Comparison of ENCODE assay signal across 14 cellular contexts in genomic region chr2:105858868-105859693, GRCh38.
DNase-seq lines count a peak whose midpoint lies in the region; ATAC-seq, FAIRE-seq and TF ChIP-seq lines count a peak whose summit lies in the region.
"Had no signal": no experiment of that assay in that cellular context is flagged by ENCODE, and none has a peak within 500 bp of the region (broad histone marks: within the 10 kb centered on the region; RNA-seq: fewer than 3 reads in every experiment).

No MANE protein-coding gene starts in this region.

- TF ChIP-seq POLR2A in transverse colon (IDR thresholded peaks at IDR 0.05): no peak

- H3K9me3 Mint-ChIP-seq in activated naive CD4-positive, alpha-beta T cell treated with anti-CD3 and anti-CD28 coated beads for 36 hours: no peaks in the 10 kb centered on the region
- H3K9me3 Mint-ChIP-seq in natural killer cell: no peaks in the 10 kb centered on the region

- no peaks in the 10 kb centered on the region for H3K9me3 ChIP-seq in transverse colon
- H3K9me3 ChIP-seq: vagina had no signal

- CTCF ChIA-PET in activated naive CD4-positive, alpha-beta T cell treated with anti-CD3 and anti-CD28 coated beads for 36 hours (lab: Charles Lee): interaction anchor here (0.9 kb wide), 1 partner anchor 60 kb away, joined by 3 read pairs; no protein-coding TSS in a partner anchor
- CTCF ChIA-PET in HEK293T (lab: Yijun Ruan, JAX): interaction anchor here (0.6 kb wide), 1 partner anchor 113 kb away, joined by 3 read pairs; no protein-coding TSS in a partner anchor

- H3K4me3 ChIP-seq in transverse colon: no peak overlapping the region
- H3K4me3 ChIP-seq: vagina had no signal

- TF ChIP-seq CTCF in natural killer cell (IDR thresholded peaks at IDR 0.05) (no peak), transverse colon (IDR thresholded peaks at IDR 0.05) (no peak)

- ATAC-seq in HG03045 (IDR thresholded peaks at IDR 0.05; ENCODE audit: unreplicated experiment) (peak; percentile 54), natural killer cell (no peak)
- ATAC-seq: HCT116 had no signal

- no peak for TF ChIP-seq EP300 in transverse colon (IDR thresholded peaks at IDR 0.05; ENCODE audit: low read depth)

- intact Hi-C loops in activated naive CD4-positive, alpha-beta T cell treated with anti-CD3 and anti-CD28 coated beads for 36 hours (cut with micrococcal nuclease): loop anchor here (2.0 kb wide), 1 partner anchor 14 kb away; no protein-coding TSS in a partner anchor
- intact Hi-C loops in natural killer cell (cut with micrococcal nuclease) (no loop called here), transverse colon (cut with DNase I; ENCODE audit: low total_unique reads) (no loop called here)

- 57 to 64% methylated on average over 3 to 8 of the region's 8 CpGs for WGBS in transverse colon (ENCODE audit: low coverage in 1 of 2), 2 donors

- no peaks in the 10 kb centered on the region for H3K36me3 ChIP-seq in transverse colon

- in situ Hi-C loops in transverse colon (cut with MboI; ENCODE audit: low pct_ligation_motif_present in 1 of 4, low pct_unique_long_range_greater_than_20kb in 1 of 4, low sequenced_read_pairs in 3 of 4): no loop called here

- no peaks in the 10 kb centered on the region for H3K27me3 ChIP-seq in transverse colon
- H3K27me3 ChIP-seq: vagina had no signal

- peak overlapping the region in 1 of 4 donors; percentile 9 for H3K27ac ChIP-seq in transverse colon
- H3K27ac ChIP-seq: HL-60, vagina had no signal

- H3K27ac Mint-ChIP-seq in activated naive CD4-positive, alpha-beta T cell treated with anti-CD3 and anti-CD28 coated beads for 36 hours: peak overlapping the region; percentile 91
- peak overlapping the region; percentile 37 to 49 for H3K27ac Mint-ChIP-seq in natural killer cell

- H3K27me3 Mint-ChIP-seq in activated naive CD4-positive, alpha-beta T cell treated with anti-CD3 and anti-CD28 coated beads for 36 hours (ENCODE audit: low read depth): no peaks in the 10 kb centered on the region
- no peaks in the 10 kb centered on the region for H3K27me3 Mint-ChIP-seq in natural killer cell (ENCODE audit: low read depth in 2 of 2)

- peak; percentile 47 for FAIRE-seq in GM19239 (lab: Jason Lieb, UNC)
- FAIRE-seq: GM18507 had no signal

- no peak overlapping the region for H3K4me3 Mint-ChIP-seq in activated naive CD4-positive, alpha-beta T cell treated with anti-CD3 and anti-CD28 coated beads for 36 hours
- no peak overlapping the region for H3K4me3 Mint-ChIP-seq in natural killer cell

- peaks cover 93% of the 10 kb centered on the region for H3K4me1 Mint-ChIP-seq in activated naive CD4-positive, alpha-beta T cell treated with anti-CD3 and anti-CD28 coated beads for 36 hours (ENCODE audit: low read depth)
- H3K4me1 Mint-ChIP-seq in natural killer cell: peaks cover 54 to 71% of the 10 kb centered on the region in 2 donors

- peaks cover 53% of the 10 kb centered on the region for H3K36me3 Mint-ChIP-seq in activated naive CD4-positive, alpha-beta T cell treated with anti-CD3 and anti-CD28 coated beads for 36 hours (ENCODE audit: low read depth)
- no peaks in the 10 kb centered on the region for H3K36me3 Mint-ChIP-seq in natural killer cell

- POLR2A ChIA-PET in HEK293T (lab: Yijun Ruan, JAX): no interaction called here

- H3K4me1 ChIP-seq in transverse colon: peaks cover 3 to 29% (median 8%) of the 10 kb centered on the region in 4 donors

- DNase-seq in GM19239 (ENCODE audit: insufficient read length, low spot score) (no peak), natural killer cell (no peak), NCI-H526 treated with DMSO at 0.1 percent for 48 hours (lab: John Stamatoyannopoulos, UW) (no peak), transverse colon (no peak), HEK293T (ENCODE audit: extremely low spot score) (no peak)
- DNase-seq in activated naive CD4-positive, alpha-beta T cell treated with anti-CD3 and anti-CD28 coated beads for 36 hours: peak; percentile 46
- DNase-seq: DMS 273 treated with DMSO at 0.1 percent for 48 hours, erythroblast, T-helper 9 cell had no signal

TF ChIP-seq in HEK293T, 16 proteins besides CTCF, POLR2A, EP300 and RAD21:
- TF ChIP-seq FOXM1 (IDR thresholded peaks at IDR 0.05; ENCODE audit: borderline replicate concordance): no peak
- no peak for TF ChIP-seq LEF1 (IDR thresholded peaks at IDR 0.05; ENCODE audit: borderline replicate concordance)
- no peak for TF ChIP-seq L3MBTL2 (conservative IDR thresholded peaks at IDR 0.05)
- TF ChIP-seq HDGF (IDR thresholded peaks at IDR 0.05; ENCODE audit: borderline replicate concordance): no peak
- TF ChIP-seq BHLHE40 (IDR thresholded peaks at IDR 0.05; ENCODE audit: borderline replicate concordance): no peak
- no peak for TF ChIP-seq FOXA1 (IDR thresholded peaks at IDR 0.05)
- no peak for TF ChIP-seq CTBP1 (IDR thresholded peaks at IDR 0.05; ENCODE audit: borderline replicate concordance)
- no peak for TF ChIP-seq ELF4 (IDR thresholded peaks at IDR 0.05)
- TF ChIP-seq PKNOX1 (IDR thresholded peaks at IDR 0.05): no peak
- no peak for TF ChIP-seq NFRKB (IDR thresholded peaks at IDR 0.05)
- no peak for TF ChIP-seq FOXK2 (IDR thresholded peaks at IDR 0.05)
